ENCODE assay signal across 1 cellular context in genomic region chr20:9977629-9978028, GRCh38.
TF ChIP-seq lines count a peak whose summit lies in the region.

No MANE protein-coding gene starts in this region.

TF ChIP-seq in WTC11, 78 proteins besides CTCF, POLR2A, EP300 and RAD21 (continued from another document):
- TF ChIP-seq AR (CRISPR knock-in tag; IDR thresholded peaks at IDR 0.05) (no peak), ATF3 (CRISPR knock-in tag; conservative IDR thresholded peaks at IDR 0.05) (no peak), ZMAT4 (CRISPR knock-in tag; IDR thresholded peaks at IDR 0.05) (no peak), JUN (CRISPR knock-in tag; IDR thresholded peaks at IDR 0.05) (no peak), ARID4B (CRISPR knock-in tag; IDR thresholded peaks at IDR 0.05; ENCODE audit: borderline replicate concordance) (no peak), ZSCAN18 (CRISPR knock-in tag; IDR thresholded peaks at IDR 0.05) (no peak), CREB1 (CRISPR knock-in tag; IDR thresholded peaks at IDR 0.05) (no peak), PRRX2 (CRISPR knock-in tag; IDR thresholded peaks at IDR 0.05) (no peak), NR1H2 (CRISPR knock-in tag; IDR thresholded peaks at IDR 0.05) (no peak), ZNF317 (CRISPR knock-in tag; IDR thresholded peaks at IDR 0.05; ENCODE audit: borderline replicate concordance, low read depth) (no peak), RELA (CRISPR knock-in tag; IDR thresholded peaks at IDR 0.05; ENCODE audit: borderline replicate concordance) (no peak), CDX4 (CRISPR knock-in tag; IDR thresholded peaks at IDR 0.05; ENCODE audit: borderline replicate concordance) (no peak)
